In genomic region chr5:103135461-103135860, GRCh38 we compare ENCODE assay signal across 39 cellular contexts.
"Had no signal": no experiment of that assay in that cellular context is flagged by ENCODE, and none has a peak within 500 bp of the region (broad histone marks: within the 10 kb centered on the region; RNA-seq: fewer than 3 reads in every experiment).

No MANE protein-coding gene starts in this region.

- H3K4me1 ChIP-seq: ascending aorta, breast epithelium had no signal

- H3K27ac Mint-ChIP-seq: activated naive CD4-positive, alpha-beta T cell treated with anti-CD3 and anti-CD28 coated beads for 36 hours; activated naive CD4-positive, alpha-beta T cell treated with anti-CD3 and anti-CD28 coated beads, Interleukin-2, amount 10 ng/mL, durations not matched to agents 7 days and 5 days; activated naive CD4-positive, alpha-beta T cell treated with anti-CD3 and anti-CD28 coated beads, Interleukin-2, amount 50 U/mL, for 24 hours; activated naive CD4-positive, alpha-beta T cell treated with anti-CD3 and anti-CD28 coated beads, Interleukin-2, amount 50 U/mL, for 72 hours; activated naive CD8-positive, alpha-beta T cell; activated naive CD8-positive, alpha-beta T cell treated with anti-CD3 and anti-CD28 coated beads for 36 hours; activated naive CD8-positive, alpha-beta T cell treated with anti-CD3 and anti-CD28 coated beads, Interleukin-2, amount 10 ng/mL, durations not matched to agents 7 days and 5 days; activated naive CD8-positive, alpha-beta T cell treated with anti-CD3 and anti-CD28 coated beads, Interleukin-2, amount 50 U/mL, for 24 hours; activated T-cell treated with anti-CD3 and anti-CD28 coated beads, Interleukin-2, amount 50 U/mL, for 24 hours; activated T-cell treated with anti-CD3 and anti-CD28 coated beads, Interleukin-2, amount 50 U/mL, for 72 hours; activated T-helper 1 cell treated with anti-CD3 and anti-CD28 coated beads, Interleukin-12 subunit alpha, Interleukin-12 subunit beta, Interleukin-2, Interleukin-4 antibody, amounts not matched to agents 30 ng/mL and 10 ng/mL and 1 ng/mL, durations not matched to agents 14 hours and 24 hours and 36 hours; activated T-helper 2 cell treated with anti-CD3 and anti-CD28 coated beads, Interferon-gamma antibody, Interleukin-2, Interleukin-4, amounts not matched to agents 10 μg/mL and 5 μg/mL and 100 μg/mL, durations not matched to agents 14 hours and 24 hours and 36 hours; brain had no signal

- H3K4me3 ChIP-seq: adrenal gland, ascending aorta, body of pancreas, breast epithelium, cardiac muscle cell had no signal

- H3K9me3 ChIP-seq: adrenal gland, ascending aorta, body of pancreas, breast epithelium had no signal

- H3K27ac ChIP-seq: adrenal gland, ascending aorta, body of pancreas, brain microvascular endothelial cell, breast epithelium, cardiac muscle cell had no signal

- H3K27me3 Mint-ChIP-seq: activated naive CD4-positive, alpha-beta T cell treated with anti-CD3 and anti-CD28 coated beads, Interleukin-2, amount 10 ng/mL, durations not matched to agents 7 days and 5 days; activated naive CD4-positive, alpha-beta T cell treated with anti-CD3 and anti-CD28 coated beads, Interleukin-2, amount 50 U/mL, for 24 hours; activated naive CD8-positive, alpha-beta T cell; activated naive CD8-positive, alpha-beta T cell treated with anti-CD3 and anti-CD28 coated beads for 36 hours; activated naive CD8-positive, alpha-beta T cell treated with anti-CD3 and anti-CD28 coated beads, Interleukin-2, amount 10 ng/mL, durations not matched to agents 7 days and 5 days; activated naive CD8-positive, alpha-beta T cell treated with anti-CD3 and anti-CD28 coated beads, Interleukin-2, amount 50 U/mL, for 24 hours; activated T-cell treated with anti-CD3 and anti-CD28 coated beads, Interleukin-2, amount 50 U/mL, for 24 hours; brain; central memory CD8-positive, alpha-beta T cell had no signal

- DNase-seq: activated effector memory CD4-positive, alpha-beta T cell treated with anti-CD3 and anti-CD28 coated beads, Interleukin-2, amount 50 U/mL, for 16 hours; activated effector memory CD4-positive, alpha-beta T cell treated with Interleukin-2 at 50 U/mL for 16 hours; activated gamma-delta T cell; activated gamma-delta T cell treated with Interleukin-2 at 50 U/mL for 16 hours; activated naive CD4-positive, alpha-beta T cell; activated naive CD4-positive, alpha-beta T cell treated with anti-CD3 and anti-CD28 coated beads for 36 hours; activated naive CD4-positive, alpha-beta T cell treated with anti-CD3 and anti-CD28 coated beads, Interleukin-2, amount 10 ng/mL, durations not matched to agents 7 days and 5 days; activated naive CD4-positive, alpha-beta T cell treated with anti-CD3 and anti-CD28 coated beads, Interleukin-2, amount 50 U/mL, for 16 hours; activated naive CD4-positive, alpha-beta T cell treated with Interleukin-2 at 50 U/mL for 16 hours; activated naive CD8-positive, alpha-beta T cell treated with anti-CD3 and anti-CD28 coated beads for 36 hours; activated naive CD8-positive, alpha-beta T cell treated with anti-CD3 and anti-CD28 coated beads, Interleukin-2, amount 10 ng/mL, durations not matched to agents 7 days and 5 days; activated naive CD8-positive, alpha-beta T cell treated with anti-CD3 and anti-CD28 coated beads, Interleukin-2, amount 50 U/mL, for 24 hours; activated T-cell treated with anti-CD3 and anti-CD28 coated beads, Interleukin-2, amount 50 U/mL, for 1 hour; activated T-cell treated with anti-CD3 and anti-CD28 coated beads, Interleukin-2, amount 50 U/mL, for 24 hours; activated T-cell treated with anti-CD3 and anti-CD28 coated beads, Interleukin-2, amount 50 U/mL, for 4 hours; activated T-cell treated with anti-CD3 and anti-CD28 coated beads, Interleukin-2, amount 50 U/mL, for 48 hours; activated T-cell treated with anti-CD3 and anti-CD28 coated beads, Interleukin-2, amount 50 U/mL, for 72 hours; adrenal gland; amniotic stem cell; amygdala; anterior cingulate cortex; aorta; body of pancreas; brain microvascular endothelial cell; caudate nucleus; central memory CD4-positive, alpha-beta T cell; cerebellar nuclear complex had no signal

- ATAC-seq: activated naive CD4-positive, alpha-beta T cell treated with anti-CD3 and anti-CD28 coated beads, Interleukin-2, amount 50 U/mL, for 72 hours; activated naive CD8-positive, alpha-beta T cell treated with anti-CD3 and anti-CD28 coated beads, Interleukin-2, amount 50 U/mL, for 24 hours; activated T-cell treated with anti-CD3 and anti-CD28 coated beads, Interleukin-2, amount 50 U/mL, for 4 hours; activated T-cell treated with anti-CD3 and anti-CD28 coated beads, Interleukin-2, amount 50 U/mL, for 72 hours; body of pancreas had no signal

- H3K36me3 ChIP-seq: breast epithelium had no signal

- H3K27me3 ChIP-seq: adrenal gland, ascending aorta, body of pancreas, brain microvascular endothelial cell, breast epithelium, cardiac muscle cell had no signal

- H3K4me3 Mint-ChIP-seq: activated naive CD4-positive, alpha-beta T cell treated with anti-CD3 and anti-CD28 coated beads for 36 hours; activated naive CD4-positive, alpha-beta T cell treated with anti-CD3 and anti-CD28 coated beads, Interleukin-2, amount 10 ng/mL, durations not matched to agents 7 days and 5 days; activated naive CD4-positive, alpha-beta T cell treated with anti-CD3 and anti-CD28 coated beads, Interleukin-2, amount 50 U/mL, for 24 hours; activated naive CD8-positive, alpha-beta T cell; activated naive CD8-positive, alpha-beta T cell treated with anti-CD3 and anti-CD28 coated beads for 36 hours; activated naive CD8-positive, alpha-beta T cell treated with anti-CD3 and anti-CD28 coated beads, Interleukin-2, amount 10 ng/mL, durations not matched to agents 7 days and 5 days; activated naive CD8-positive, alpha-beta T cell treated with anti-CD3 and anti-CD28 coated beads, Interleukin-2, amount 50 U/mL, for 24 hours; activated T-cell treated with anti-CD3 and anti-CD28 coated beads, Interleukin-2, amount 50 U/mL, for 24 hours; activated T-cell treated with anti-CD3 and anti-CD28 coated beads, Interleukin-2, amount 50 U/mL, for 4 hours; activated T-cell treated with anti-CD3 and anti-CD28 coated beads, Interleukin-2, amount 50 U/mL, for 72 hours; activated T-helper 1 cell treated with anti-CD3 and anti-CD28 coated beads, Interleukin-12 subunit alpha, Interleukin-12 subunit beta, Interleukin-2, Interleukin-4 antibody, amounts not matched to agents 30 ng/mL and 10 ng/mL and 1 ng/mL, durations not matched to agents 14 hours and 24 hours and 36 hours; brain; central memory CD8-positive, alpha-beta T cell had no signal

- H3K9me3 Mint-ChIP-seq: activated naive CD4-positive, alpha-beta T cell treated with anti-CD3 and anti-CD28 coated beads for 36 hours; activated naive CD4-positive, alpha-beta T cell treated with anti-CD3 and anti-CD28 coated beads, Interleukin-2, amount 10 ng/mL, durations not matched to agents 7 days and 5 days; activated naive CD4-positive, alpha-beta T cell treated with anti-CD3 and anti-CD28 coated beads, Interleukin-2, amount 50 U/mL, for 24 hours; activated naive CD4-positive, alpha-beta T cell treated with anti-CD3 and anti-CD28 coated beads, Interleukin-2, amount 50 U/mL, for 72 hours; activated naive CD8-positive, alpha-beta T cell treated with anti-CD3 and anti-CD28 coated beads for 36 hours; activated naive CD8-positive, alpha-beta T cell treated with anti-CD3 and anti-CD28 coated beads, Interleukin-2, amount 10 ng/mL, durations not matched to agents 7 days and 5 days; activated naive CD8-positive, alpha-beta T cell treated with anti-CD3 and anti-CD28 coated beads, Interleukin-2, amount 50 U/mL, for 24 hours; activated T-cell treated with anti-CD3 and anti-CD28 coated beads, Interleukin-2, amount 50 U/mL, for 24 hours; activated T-cell treated with anti-CD3 and anti-CD28 coated beads, Interleukin-2, amount 50 U/mL, for 4 hours; activated T-cell treated with anti-CD3 and anti-CD28 coated beads, Interleukin-2, amount 50 U/mL, for 72 hours; activated T-helper 1 cell treated with anti-CD3 and anti-CD28 coated beads, Interleukin-12 subunit alpha, Interleukin-12 subunit beta, Interleukin-2, Interleukin-4 antibody, amounts not matched to agents 30 ng/mL and 10 ng/mL and 1 ng/mL, durations not matched to agents 14 hours and 24 hours and 36 hours; activated T-helper 2 cell treated with anti-CD3 and anti-CD28 coated beads, Interferon-gamma antibody, Interleukin-2, Interleukin-4, amounts not matched to agents 10 μg/mL and 5 μg/mL and 100 μg/mL, durations not matched to agents 14 hours and 24 hours and 36 hours; central memory CD8-positive, alpha-beta T cell had no signal

- FAIRE-seq: astrocyte, bronchial epithelial cell had no signal
